ENCODE assay signal across 11 cellular contexts in the genomic region with DNA sequence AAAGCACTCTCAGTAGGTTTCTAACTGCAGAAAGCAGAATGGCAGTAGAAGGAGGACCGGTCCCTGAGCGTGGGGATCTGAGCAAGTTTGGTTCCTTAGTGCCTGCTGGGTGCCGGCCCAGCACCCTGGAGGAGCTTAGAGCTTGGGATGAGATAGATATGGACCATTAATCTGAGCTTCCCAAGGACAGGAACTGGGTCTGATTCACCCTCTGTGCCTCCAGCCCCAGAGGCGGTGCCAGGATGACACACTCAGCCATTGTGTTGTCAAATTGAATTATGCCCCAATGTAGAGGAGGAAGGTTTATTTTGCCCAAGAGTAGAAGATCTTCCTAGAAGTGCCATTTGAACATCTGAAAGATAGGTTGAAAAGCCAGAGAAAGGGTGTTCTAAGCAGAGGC. TPM values are rescaled to one million over a fixed set of nuclear protein-coding genes. Genes with fewer than 3 reads are reported as not detected.
A peak's percentile ranks its signal among the peaks of the same experiment; 100 is the strongest.
DNase-seq lines count a peak whose midpoint lies in the region; ATAC-seq and TF ChIP-seq lines count a peak whose summit lies in the region.
"Had no signal": no experiment of that assay in that cellular context is flagged by ENCODE, and none has a peak within 500 bp of the region (broad histone marks: within the 10 kb centered on the region; RNA-seq: fewer than 3 reads in every experiment).

No MANE protein-coding gene starts in this region.

- WGBS in hepatocyte (ENCODE audit: low lambda C conversion rate, missing lambda C conversion rate): 88% methylated on average over 4 of the region's 4 CpGs

- H3K4me1 ChIP-seq in hepatocyte (ENCODE audit: insufficient read depth): peaks cover 19% of the 10 kb centered on the region

- H3K9me2 ChIP-seq in hepatocyte (replicated peaks; ENCODE audit: insufficient read depth): no peaks in the 10 kb centered on the region

- no peak overlapping the region for H3K4me3 ChIP-seq in SK-N-MC
- no peak overlapping the region for H3K4me3 ChIP-seq in fibroblast of mammary gland (ENCODE audit: control insufficient read depth, low read depth, low read length)
- H3K4me3 ChIP-seq in skeletal muscle cell (ENCODE audit: low read depth, low read length): no peak overlapping the region
- no peak overlapping the region for H3K4me3 ChIP-seq in hepatocyte

- peaks cover 96% of the 10 kb centered on the region for H3K79me2 ChIP-seq in hepatocyte

- H3K27me3 ChIP-seq in hepatocyte: no peaks in the 10 kb centered on the region

- no peak overlapping the region for H3K4me2 ChIP-seq in hepatocyte

- 0 out of 2 replicates have a peak overlapping the region, but pooled peaks have one; percentile 35 for H3K27ac ChIP-seq in SK-N-MC
- no peak overlapping the region for H3K27ac ChIP-seq in hepatocyte

- H3K36me3 ChIP-seq in SK-N-MC (ENCODE audit: insufficient read depth, low read length) (peaks cover 9% of the 10 kb centered on the region; the same call in 1 of the 2 replicates), hepatocyte (replicated peaks; ENCODE audit: insufficient read depth, low read depth) (no peaks in the 10 kb centered on the region)

- no peak for ATAC-seq in GM18868 (IDR thresholded peaks at IDR 0.05; ENCODE audit: unreplicated experiment)
- no peak for ATAC-seq in GM18498 (IDR thresholded peaks at IDR 0.05; ENCODE audit: unreplicated experiment)
- ATAC-seq: natural killer cell, T-cell had no signal

- H4K20me1 ChIP-seq in hepatocyte (ENCODE audit: insufficient read depth, poor library complexity, severe bottlenecking): peaks cover 15% of the 10 kb centered on the region

- TF ChIP-seq CTCF in fibroblast of mammary gland (conservative IDR thresholded peaks at IDR 0.05; ENCODE audit: control insufficient read depth, insufficient read depth, low read depth, low read length) (no peak), hepatocyte (IDR thresholded peaks at IDR 0.05; ENCODE audit: poor library complexity) (no peak)

- no peak overlapping the region for H2AFZ ChIP-seq in hepatocyte

- H3K9me3 ChIP-seq in SK-N-MC (ENCODE audit: low read depth, low read length): no peaks in the 10 kb centered on the region
- H3K9me3 ChIP-seq in hepatocyte (ENCODE audit: low read depth): no peaks in the 10 kb centered on the region

- no peak overlapping the region for H3K9ac ChIP-seq in SK-N-MC (ENCODE audit: insufficient read length)

- peak; percentile 72 for DNase-seq in GM04503 (ENCODE audit: low read depth)
- DNase-seq in SK-N-MC (ENCODE audit: low read depth, low spot score): no peak
- DNase-seq in fibroblast of mammary gland (ENCODE audit: low read depth): peak; percentile 89
- DNase-seq in skeletal muscle cell (ENCODE audit: low read depth): peak; percentile 26
- DNase-seq in hepatocyte (ENCODE audit: low spot score): no peak
- no peak for DNase-seq in NCI-H345 (lab: John Stamatoyannopoulos, UW)
- DNase-seq: activated gamma-delta T cell treated with Interleukin-2 at 50 U/mL for 16 hours, natural killer cell, T-cell had no signal

RNA-seq across cellular contexts. Expression of gene ZC3H7B, which starts 4.3 kb away (rescaled TPM):
- total RNA-seq in hepatocyte: 27.1 and 30.5 TPM in 2 replicates
- 6.4 and 6.9 TPM in 2 replicates for polyA plus RNA-seq in hepatocyte

RNA-seq across cellular contexts. Expression of gene RANGAP1, which starts 19.7 kb away (rescaled TPM):
- total RNA-seq in hepatocyte: 34.2 and 35.2 TPM in 2 replicates
- polyA plus RNA-seq in hepatocyte: 34.6 and 38.1 TPM in 2 replicates

Comparison
In these comparisons a context has a peak if more than half of its experiments do, and no peak if none do; other contexts are left out.
1. DNase-seq: peak in GM04503 (single experiment), fibroblast of mammary gland (single experiment) and skeletal muscle cell (single experiment); none in SK-N-MC (single experiment), hepatocyte (single experiment) and NCI-H345 (single experiment).